ENCODE assay signal across 24 cellular contexts in genomic region chr2:152618188-152618564, GRCh38.
"Had no signal": no experiment of that assay in that cellular context is flagged by ENCODE, and none has a peak within 500 bp of the region (broad histone marks: within the 10 kb centered on the region; RNA-seq: fewer than 3 reads in every experiment).

No MANE protein-coding gene starts in this region.

- H3K4me3 ChIP-seq: lower lobe of right lung, neural progenitor cell, SJSA1, spleen, thyroid gland had no signal

- H3K27ac ChIP-seq: lower lobe of right lung, neural progenitor cell, SJSA1, spleen, thyroid gland had no signal

- H3K27me3 ChIP-seq: neural progenitor cell, SJSA1, spleen, thyroid gland had no signal

- H3K9ac ChIP-seq: neural progenitor cell had no signal

- DNase-seq: activated B cell treated with CpG ODN at 0.5 μM for 24 hours; activated CD4-positive, alpha-beta memory T cell treated with anti-CD3 and anti-CD28 coated beads for 36 hours; activated CD4-positive, alpha-beta T cell treated with anti-CD3 and anti-CD28 coated beads for 36 hours; activated effector memory CD4-positive, alpha-beta T cell treated with Interleukin-2 at 50 U/mL for 16 hours; activated naive CD4-positive, alpha-beta T cell treated with anti-CD3 and anti-CD28 coated beads, Interleukin-2, amount 50 U/mL, for 16 hours; activated naive CD8-positive, alpha-beta T cell treated with anti-CD3 and anti-CD28 coated beads, Interleukin-2, amount 50 U/mL, for 24 hours; activated T-cell treated with anti-CD3 and anti-CD28 coated beads, Interleukin-2, amount 50 U/mL, for 72 hours; effector memory CD4-positive, alpha-beta T cell; glutamatergic neuron; hippocampal formation; left cardiac atrium; lower lobe of right lung; naive thymus-derived CD8-positive, alpha-beta T cell; posterior cingulate gyrus; spleen; stimulated activated CD4-positive, alpha-beta T cell treated with anti-CD3 and anti-CD28 coated beads, Interleukin-4, amount 100 ng/mL, for 1 hour; stimulated activated naive CD4-positive, alpha-beta T cell; T-helper 9 cell; thyroid gland had no signal

- H2AFZ ChIP-seq: neural progenitor cell had no signal

- H3K4me2 ChIP-seq: neural progenitor cell had no signal

- H3K4me1 ChIP-seq: lower lobe of right lung, neural progenitor cell, SJSA1 had no signal

- ATAC-seq: activated CD4-positive, alpha-beta T cell treated with anti-CD3 and anti-CD28 coated beads for 36 hours; activated naive CD8-positive, alpha-beta T cell treated with anti-CD3 and anti-CD28 coated beads, Interleukin-2, amount 50 U/mL, for 24 hours; activated T-cell treated with anti-CD3 and anti-CD28 coated beads, Interleukin-2, amount 50 U/mL, for 72 hours; esophagus mucosa; left cardiac atrium; naive thymus-derived CD8-positive, alpha-beta T cell had no signal

- FAIRE-seq: bronchial epithelial cell, frontal cortex had no signal

- H3K9me3 ChIP-seq: lower lobe of right lung, SJSA1, spleen, thyroid gland had no signal
